In the genomic region with DNA sequence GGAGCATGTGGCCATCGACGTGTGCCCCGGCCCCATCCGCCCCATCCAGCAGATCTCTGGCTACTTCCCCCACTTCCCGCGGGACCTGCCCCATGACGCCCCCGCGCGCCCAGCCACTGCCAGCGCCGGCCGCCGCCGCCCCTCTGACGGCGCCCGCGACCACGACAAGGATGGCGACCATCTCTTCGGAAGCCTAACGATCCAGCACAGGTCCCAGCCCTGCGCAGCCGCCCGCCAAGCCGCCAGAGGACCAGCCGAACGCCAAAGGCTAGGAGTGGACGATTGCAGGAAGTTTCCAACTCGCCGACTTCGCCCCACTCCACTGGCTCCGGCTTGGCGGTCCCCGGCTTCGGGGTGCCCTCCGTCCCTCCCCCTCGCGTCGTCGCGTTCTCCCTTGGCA, we compare ENCODE assay signal across 7 cellular contexts. TPM values are rescaled to one million over a fixed set of nuclear protein-coding genes. Genes with fewer than 3 reads are reported as not detected.
A peak's percentile ranks its signal among the peaks of the same experiment; 100 is the strongest.
DNase-seq lines count a peak whose midpoint lies in the region; ATAC-seq and TF ChIP-seq lines count a peak whose summit lies in the region.
"Not testable (repeated sequence)": the region's sequence is repeated elsewhere in the genome, so short reads cannot be mapped to it uniquely, and the experiment has no call there.

No MANE protein-coding gene starts in this region.

- H3K4me3 ChIP-seq in gastroesophageal sphincter; naive thymus-derived CD4-positive, alpha-beta T cell (ENCODE audit: low read length): not testable (repeated sequence)

- H3K27me3 ChIP-seq in gastroesophageal sphincter; naive thymus-derived CD4-positive, alpha-beta T cell (ENCODE audit: control insufficient read depth in 2 of 2, insufficient read depth in 2 of 2, low read length in 2 of 2): not testable (repeated sequence)

- H3K27me3 Mint-ChIP-seq in WTC11 (ENCODE audit: low read depth); naive thymus-derived CD4-positive, alpha-beta T cell: not testable (repeated sequence)

- not testable (repeated sequence) for TF ChIP-seq POLR2A in gastroesophageal sphincter (IDR thresholded peaks at IDR 0.05)

- TF ChIP-seq CTCF in WTC11 (IDR thresholded peaks at IDR 0.05); gastroesophageal sphincter (IDR thresholded peaks at IDR 0.05): not testable (repeated sequence)

- not testable (repeated sequence) for H3K9me3 ChIP-seq in gastroesophageal sphincter; naive thymus-derived CD4-positive, alpha-beta T cell (ENCODE audit: control insufficient read depth in 2 of 3, low read length in 3 of 3)

- WGBS in gastroesophageal sphincter (ENCODE audit: low coverage in 1 of 2), 2 donors, result no CpG with 5 or more reads among the region's 43 CpGs

- H3K4me1 ChIP-seq in gastroesophageal sphincter; naive thymus-derived CD4-positive, alpha-beta T cell (ENCODE audit: control insufficient read depth in 2 of 2, insufficient read depth in 2 of 2, low read length in 2 of 2): not testable (repeated sequence)

- intact Hi-C loops in naive thymus-derived CD4-positive, alpha-beta T cell (cut with micrococcal nuclease), result not testable (repeated sequence)

- H3K27ac Mint-ChIP-seq in WTC11; activated naive CD4-positive, alpha-beta T cell treated with anti-CD3 and anti-CD28 coated beads, Interleukin-2, amount 50 U/mL, for 72 hours; naive thymus-derived CD4-positive, alpha-beta T cell: not testable (repeated sequence)

- not testable (repeated sequence) for H3K36me3 ChIP-seq in gastroesophageal sphincter; naive thymus-derived CD4-positive, alpha-beta T cell (ENCODE audit: control insufficient read depth in 2 of 3, insufficient read depth in 3 of 3, low read length in 3 of 3)

- CTCF ChIA-PET in WTC11 (lab: Charles Lee); naive thymus-derived CD4-positive, alpha-beta T cell (lab: Charles Lee): not testable (repeated sequence)

- not testable (repeated sequence) for H3K27ac ChIP-seq in gastroesophageal sphincter; naive thymus-derived CD4-positive, alpha-beta T cell (ENCODE audit: low read depth, low read length)

- H3K4me1 Mint-ChIP-seq in WTC11; naive thymus-derived CD4-positive, alpha-beta T cell: not testable (repeated sequence)

- ATAC-seq in HG03432 (IDR thresholded peaks at IDR 0.05; ENCODE audit: unreplicated experiment), result peak; percentile 31
- peak; percentile 50 for ATAC-seq in WTC11
- ATAC-seq in activated naive CD4-positive, alpha-beta T cell treated with anti-CD3 and anti-CD28 coated beads, Interleukin-2, amount 50 U/mL, for 72 hours, result peak; percentile 53 to 68
- ATAC-seq in gastroesophageal sphincter, result peak; percentile 44
- ATAC-seq in left lobe of liver, result peak; percentile 64
- peak; percentile 42 for ATAC-seq in naive thymus-derived CD4-positive, alpha-beta T cell
- ATAC-seq in stimulated activated naive CD8-positive, alpha-beta T cell treated with anti-CD3 and anti-CD28 coated beads, Interleukin-15, Interleukin-2, amounts not matched to agents 100 U/mL and 50 U/mL, for 24 hours, result peak; percentile 11

- POLR2A ChIA-PET in WTC11 (lab: Charles Lee); naive thymus-derived CD4-positive, alpha-beta T cell (lab: Charles Lee): not testable (repeated sequence)

- not testable (repeated sequence) for H3K4me3 Mint-ChIP-seq in WTC11; naive thymus-derived CD4-positive, alpha-beta T cell

- DNase-seq in WTC11 (ENCODE audit: low spot score); activated naive CD4-positive, alpha-beta T cell treated with anti-CD3 and anti-CD28 coated beads, Interleukin-2, amount 50 U/mL, for 72 hours (ENCODE audit: low spot score in 2 of 2); left lobe of liver (ENCODE audit: low spot score); naive thymus-derived CD4-positive, alpha-beta T cell; stimulated activated naive CD8-positive, alpha-beta T cell treated with anti-CD3 and anti-CD28 coated beads, Interleukin-15, Interleukin-2, amounts not matched to agents 100 U/mL and 50 U/mL, for 24 hours: not testable (repeated sequence)

- H3K36me3 Mint-ChIP-seq in WTC11; activated naive CD4-positive, alpha-beta T cell treated with anti-CD3 and anti-CD28 coated beads, Interleukin-2, amount 50 U/mL, for 72 hours; naive thymus-derived CD4-positive, alpha-beta T cell: not testable (repeated sequence)

- not testable (repeated sequence) for H3K9me3 Mint-ChIP-seq in WTC11; activated naive CD4-positive, alpha-beta T cell treated with anti-CD3 and anti-CD28 coated beads, Interleukin-2, amount 50 U/mL, for 72 hours; naive thymus-derived CD4-positive, alpha-beta T cell

- not testable (repeated sequence) for TF ChIP-seq EP300 in gastroesophageal sphincter (IDR thresholded peaks at IDR 0.05)

RNA-seq across cellular contexts. Expression of a gene that starts 52.8 kb away (rescaled TPM):
- total RNA-seq in WTC11 (2021) (20.7 to 23.1 TPM (median 21.3 TPM) in 3 replicates), gastroesophageal sphincter (10 to 100 TPM; 13.4 to 30.4 (median 18.4) TPM), left lobe of liver (5.0 TPM)
- 10 to 100 TPM; 33.4 to 33.9 TPM for total RNA-seq in activated naive CD4-positive, alpha-beta T cell treated with anti-CD3 and anti-CD28 coated beads, Interleukin-2, amount 50 U/mL, for 72 hours
- 10 to 100 TPM; 16.9 to 34.7 (median 19.1) TPM for total RNA-seq in naive thymus-derived CD4-positive, alpha-beta T cell
- 10 to 100 TPM; 10.3 to 10.6 TPM for polyA plus RNA-seq in naive thymus-derived CD4-positive, alpha-beta T cell

Comparison
In these comparisons a context has a peak if more than half of its experiments do, and no peak if none do; other contexts are left out.
1. ATAC-seq: peak in every context shown above with its lines; median percentile 64 in left lobe of liver; 60 in activated naive CD4-positive, alpha-beta T cell treated with anti-CD3 and anti-CD28 coated beads, Interleukin-2, amount 50 U/mL, for 72 hours; 50 in WTC11; 44 in gastroesophageal sphincter; 42 in naive thymus-derived CD4-positive, alpha-beta T cell; 31 in HG03432; 11 in stimulated activated naive CD8-positive, alpha-beta T cell treated with anti-CD3 and anti-CD28 coated beads, Interleukin-15, Interleukin-2, amounts not matched to agents 100 U/mL and 50 U/mL, for 24 hours.